Comparison of ENCODE assay signal across 2 cellular contexts in genomic region chr21:34909492-34910292, GRCh38.
TF ChIP-seq lines count a peak whose summit lies in the region.

No MANE protein-coding gene starts in this region.

TF ChIP-seq in WTC11, 78 proteins besides CTCF, POLR2A, EP300 and RAD21 (continued from another document):
- TF ChIP-seq TEAD1 (CRISPR knock-in tag; IDR thresholded peaks at IDR 0.05): no peak
- no peak for TF ChIP-seq ZNF138 (CRISPR knock-in tag; conservative IDR thresholded peaks at IDR 0.05)
- TF ChIP-seq ETV6 (CRISPR knock-in tag; IDR thresholded peaks at IDR 0.05): no peak
- TF ChIP-seq ZNF512 (CRISPR knock-in tag; IDR thresholded peaks at IDR 0.05; ENCODE audit: borderline replicate concordance): no peak
- no peak for TF ChIP-seq RORB (CRISPR knock-in tag; IDR thresholded peaks at IDR 0.05)
- TF ChIP-seq, protein P1, sequence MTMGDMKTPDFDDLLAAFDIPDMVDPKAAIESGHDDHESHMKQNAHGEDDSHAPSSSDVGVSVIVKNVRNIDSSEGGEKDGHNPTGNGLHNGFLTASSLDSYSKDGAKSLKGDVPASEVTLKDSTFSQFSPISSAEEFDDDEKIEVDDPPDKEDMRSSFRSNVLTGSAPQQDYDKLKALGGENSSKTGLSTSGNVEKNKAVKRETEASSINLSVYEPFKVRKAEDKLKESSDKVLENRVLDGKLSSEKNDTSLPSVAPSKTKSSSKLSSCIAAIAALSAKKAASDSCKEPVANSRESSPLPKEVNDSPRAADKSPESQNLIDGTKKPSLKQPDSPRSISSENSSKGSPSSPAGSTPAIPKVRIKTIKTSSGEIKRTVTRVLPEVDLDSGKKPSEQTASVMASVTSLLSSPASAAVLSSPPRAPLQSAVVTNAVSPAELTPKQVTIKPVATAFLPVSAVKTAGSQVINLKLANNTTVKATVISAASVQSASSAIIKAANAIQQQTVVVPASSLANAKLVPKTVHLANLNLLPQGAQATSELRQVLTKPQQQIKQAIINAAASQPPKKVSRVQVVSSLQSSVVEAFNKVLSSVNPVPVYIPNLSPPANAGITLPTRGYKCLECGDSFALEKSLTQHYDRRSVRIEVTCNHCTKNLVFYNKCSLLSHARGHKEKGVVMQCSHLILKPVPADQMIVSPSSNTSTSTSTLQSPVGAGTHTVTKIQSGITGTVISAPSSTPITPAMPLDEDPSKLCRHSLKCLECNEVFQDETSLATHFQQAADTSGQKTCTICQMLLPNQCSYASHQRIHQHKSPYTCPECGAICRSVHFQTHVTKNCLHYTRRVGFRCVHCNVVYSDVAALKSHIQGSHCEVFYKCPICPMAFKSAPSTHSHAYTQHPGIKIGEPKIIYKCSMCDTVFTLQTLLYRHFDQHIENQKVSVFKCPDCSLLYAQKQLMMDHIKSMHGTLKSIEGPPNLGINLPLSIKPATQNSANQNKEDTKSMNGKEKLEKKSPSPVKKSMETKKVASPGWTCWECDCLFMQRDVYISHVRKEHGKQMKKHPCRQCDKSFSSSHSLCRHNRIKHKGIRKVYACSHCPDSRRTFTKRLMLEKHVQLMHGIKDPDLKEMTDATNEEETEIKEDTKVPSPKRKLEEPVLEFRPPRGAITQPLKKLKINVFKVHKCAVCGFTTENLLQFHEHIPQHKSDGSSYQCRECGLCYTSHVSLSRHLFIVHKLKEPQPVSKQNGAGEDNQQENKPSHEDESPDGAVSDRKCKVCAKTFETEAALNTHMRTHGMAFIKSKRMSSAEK (CRISPR knock-in tag; IDR thresholded peaks at IDR 0.05; ENCODE audit: borderline replicate concordance): no peak
- no peak for TF ChIP-seq OVOL2 (CRISPR knock-in tag; IDR thresholded peaks at IDR 0.05; ENCODE audit: borderline replicate concordance)
- TF ChIP-seq SMAD4 (CRISPR knock-in tag; IDR thresholded peaks at IDR 0.05): no peak
- TF ChIP-seq MXD4 (CRISPR knock-in tag; IDR thresholded peaks at IDR 0.05; ENCODE audit: borderline replicate concordance): no peak
- no peak for TF ChIP-seq USF2 (CRISPR knock-in tag; IDR thresholded peaks at IDR 0.05)

TF ChIP-seq in HEK293T, 16 proteins besides CTCF, POLR2A, EP300 and RAD21 (continued from another document):
- TF ChIP-seq, protein P2, sequence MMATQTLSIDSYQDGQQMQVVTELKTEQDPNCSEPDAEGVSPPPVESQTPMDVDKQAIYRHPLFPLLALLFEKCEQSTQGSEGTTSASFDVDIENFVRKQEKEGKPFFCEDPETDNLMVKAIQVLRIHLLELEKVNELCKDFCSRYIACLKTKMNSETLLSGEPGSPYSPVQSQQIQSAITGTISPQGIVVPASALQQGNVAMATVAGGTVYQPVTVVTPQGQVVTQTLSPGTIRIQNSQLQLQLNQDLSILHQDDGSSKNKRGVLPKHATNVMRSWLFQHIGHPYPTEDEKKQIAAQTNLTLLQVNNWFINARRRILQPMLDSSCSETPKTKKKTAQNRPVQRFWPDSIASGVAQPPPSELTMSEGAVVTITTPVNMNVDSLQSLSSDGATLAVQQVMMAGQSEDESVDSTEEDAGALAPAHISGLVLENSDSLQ (IDR thresholded peaks at IDR 0.05): no peak
- no peak for TF ChIP-seq SP1 (IDR thresholded peaks at IDR 0.05)
- no peak for TF ChIP-seq ZNF384 (IDR thresholded peaks at IDR 0.05)
- no peak for TF ChIP-seq NFRKB (IDR thresholded peaks at IDR 0.05)
- TF ChIP-seq ELF4 (IDR thresholded peaks at IDR 0.05): no peak
